ENCODE assay signal across 25 cellular contexts in genomic region chr22:25122136-25122764, GRCh38.
DNase-seq lines count a peak whose midpoint lies in the region; ATAC-seq, FAIRE-seq and TF ChIP-seq lines count a peak whose summit lies in the region.
"Had no signal": no experiment of that assay in that cellular context is flagged by ENCODE, and none has a peak within 500 bp of the region (broad histone marks: within the 10 kb centered on the region; RNA-seq: fewer than 3 reads in every experiment).

No MANE protein-coding gene starts in this region.

- H4K20me1 ChIP-seq in K562 (replicated peaks; ENCODE audit: control insufficient read depth, insufficient read depth, low read length) (no peaks in the 10 kb centered on the region), HepG2 (ENCODE audit: insufficient read depth, low read length) (no peaks in the 10 kb centered on the region)

- in situ Hi-C loops in K562 (cut with MboI) (no loop called here), HepG2 (cut with HindIII; ENCODE audit: extremely low pct_ligation_motif_present, low pct_unique_long_range_greater_than_20kb) (no loop called here)

- no peaks in the 10 kb centered on the region for H3K9me1 ChIP-seq in K562 (ENCODE audit: control insufficient read depth, insufficient read depth, low read length)

- H3K27ac ChIP-seq in K562 (ENCODE audit: extremely low read depth, low read depth, low read length), result no peak overlapping the region
- H3K27ac ChIP-seq in HepG2 (ENCODE audit: extremely low read length, insufficient read depth, low read length), result no peak overlapping the region
- H3K27ac ChIP-seq in vagina, result no peak overlapping the region
- H3K27ac ChIP-seq: SJSA1 had no signal

- peak overlapping the region; percentile 99 for H3K27ac Mint-ChIP-seq in progenitor cell of endocrine pancreas
- H3K27ac Mint-ChIP-seq in activated naive CD4-positive, alpha-beta T cell treated with anti-CD3 and anti-CD28 coated beads for 36 hours, result no peak overlapping the region
- H3K27ac Mint-ChIP-seq: CD4-positive, CD25-positive, alpha-beta regulatory T cell; GM23338; H9 had no signal

- CTCF ChIA-PET in K562 (lab: Yijun Ruan, JAX; ENCODE audit: low intra/inter-chr PET ratio) (no interaction called here), HepG2 (lab: Yijun Ruan, JAX; ENCODE audit: low intra/inter-chr PET ratio, low total read pairs) (no interaction called here)
- CTCF ChIA-PET in activated naive CD4-positive, alpha-beta T cell treated with anti-CD3 and anti-CD28 coated beads for 36 hours (lab: Charles Lee), result no interaction called here

- no peaks in the 10 kb centered on the region for H3K9me3 Mint-ChIP-seq in progenitor cell of endocrine pancreas (ENCODE audit: low read depth)
- H3K9me3 Mint-ChIP-seq in activated naive CD4-positive, alpha-beta T cell treated with anti-CD3 and anti-CD28 coated beads for 36 hours, result no peaks in the 10 kb centered on the region
- H3K9me3 Mint-ChIP-seq: CD4-positive, CD25-positive, alpha-beta regulatory T cell had no signal

- POLR2A ChIA-PET in K562 (lab: Yijun Ruan, JAX), result no interaction called here
- POLR2A ChIA-PET in HepG2 (lab: Yijun Ruan, JAX), result no interaction called here

- ATAC-seq in K562 (no peak), HepG2 (no peak)
- ATAC-seq: GM12878, GM23338, PC-3, Right ventricle myocardium inferior had no signal

- H3K36me3 Mint-ChIP-seq in progenitor cell of endocrine pancreas (ENCODE audit: insufficient read depth), result peaks cover 28% of the 10 kb centered on the region
- peaks cover 3% of the 10 kb centered on the region for H3K36me3 Mint-ChIP-seq in activated naive CD4-positive, alpha-beta T cell treated with anti-CD3 and anti-CD28 coated beads for 36 hours (ENCODE audit: low read depth)
- H3K36me3 Mint-ChIP-seq: CD4-positive, CD25-positive, alpha-beta regulatory T cell had no signal

- WGBS in K562 (ENCODE audit: insufficient coverage, low coverage, missing lambda C conversion rate), result 1% methylated on average over 14 of the region's 14 CpGs
- 98% methylated on average over 14 of the region's 14 CpGs for WGBS in HepG2 (ENCODE audit: low lambda C conversion rate)

- peaks cover 0 to 5% of the 10 kb centered on the region in 2 experiments; a peak in 2 of 5 replicates for H3K27me3 ChIP-seq in K562 (ENCODE audit: control insufficient read depth in 2 of 2, insufficient read depth in 2 of 2, low read length in 2 of 2)
- H3K27me3 ChIP-seq in HepG2 (ENCODE audit: control insufficient read depth in 1 of 2, insufficient read depth in 2 of 2, low read length in 2 of 2), result no peaks in the 10 kb centered on the region
- no peaks in the 10 kb centered on the region for H3K27me3 ChIP-seq in vagina
- H3K27me3 ChIP-seq: SJSA1 had no signal

- TF ChIP-seq CTCF in K562 (IDR thresholded peaks at IDR 0.05 in 2 of 3, conservative IDR thresholded peaks at IDR 0.05 in 1 of 3; ENCODE audit: insufficient read depth in 2 of 3, low read depth in 1 of 3, low read length in 3 of 3), result no peak
- no peak for TF ChIP-seq CTCF in HepG2 (CRISPR knock-in tag; IDR thresholded peaks at IDR 0.05)
- TF ChIP-seq CTCF in progenitor cell of endocrine pancreas (IDR thresholded peaks at IDR 0.05; ENCODE audit: unreplicated experiment), result no peak
- TF ChIP-seq CTCF in vagina (IDR thresholded peaks at IDR 0.05), result no peak

- no peaks in the 10 kb centered on the region for H3K4me1 ChIP-seq in K562 (replicated peaks in 1 of 2; ENCODE audit: control insufficient read depth in 2 of 2, insufficient read depth in 2 of 2, low read length in 2 of 2)
- peaks cover 35% of the 10 kb centered on the region for H3K4me1 ChIP-seq in HepG2 (ENCODE audit: insufficient read depth, low read length)
- peaks cover 30% of the 10 kb centered on the region for H3K4me1 ChIP-seq in vagina
- H3K4me1 ChIP-seq: SJSA1 had no signal

- H3K9ac ChIP-seq in K562 (ENCODE audit: insufficient read depth in 1 of 2, low read depth in 2 of 2, low read length in 2 of 2) (no peak overlapping the region), HepG2 (ENCODE audit: insufficient read depth, low read depth, low read length) (no peak overlapping the region)

- peaks cover 31% of the 10 kb centered on the region for H3K4me1 Mint-ChIP-seq in progenitor cell of endocrine pancreas (ENCODE audit: low read depth)
- H3K4me1 Mint-ChIP-seq in activated naive CD4-positive, alpha-beta T cell treated with anti-CD3 and anti-CD28 coated beads for 36 hours (ENCODE audit: low read depth), result no peaks in the 10 kb centered on the region
- H3K4me1 Mint-ChIP-seq: CD4-positive, CD25-positive, alpha-beta regulatory T cell had no signal

- H3K4me2 ChIP-seq in K562 (ENCODE audit: insufficient read depth, low read length), result no peak overlapping the region
- H3K4me2 ChIP-seq in HepG2 (ENCODE audit: low read depth, low read length), result no peak overlapping the region
- H3K4me2 ChIP-seq: GM23338 had no signal

- TF ChIP-seq POLR2A in K562 (conservative IDR thresholded peaks at IDR 0.05) (no peak), HepG2 (IDR thresholded peaks at IDR 0.05; ENCODE audit: insufficient read depth in 1 of 2, low read depth in 2 of 2, low read length in 2 of 2) (no peak), vagina (IDR thresholded peaks at IDR 0.05) (no peak)

- no TSS peak for BruUV-seq in K562 (replicated peaks; lab: Mats Ljungman, UMichigan)
- no TSS peak for BruUV-seq in HepG2 (replicated peaks; lab: Mats Ljungman, UMichigan)

- H3K4me3 Mint-ChIP-seq in progenitor cell of endocrine pancreas (ENCODE audit: low read depth), result no peak overlapping the region
- no peak overlapping the region for H3K4me3 Mint-ChIP-seq in activated naive CD4-positive, alpha-beta T cell treated with anti-CD3 and anti-CD28 coated beads for 36 hours
- H3K4me3 Mint-ChIP-seq: CD4-positive, CD25-positive, alpha-beta regulatory T cell; GM23338; H9 had no signal

- DNase-seq in NCI-H748 (lab: John Stamatoyannopoulos, UW; ENCODE audit: unreplicated experiment), result peak; percentile 10
- no peak for DNase-seq in NCI-H748 treated with DMSO at 0.1 percent for 48 hours (lab: John Stamatoyannopoulos, UW)
- no peak for DNase-seq in K562 (ENCODE audit: extremely low read depth in 1 of 4, low spot score in 3 of 4)
- DNase-seq in HepG2 (ENCODE audit: low spot score), result no peak
- no peak for DNase-seq in progenitor cell of endocrine pancreas (ENCODE audit: low spot score, unreplicated experiment)
- no peak for DNase-seq in activated naive CD4-positive, alpha-beta T cell treated with anti-CD3 and anti-CD28 coated beads for 36 hours
- DNase-seq in SKM-1 treated with dmso at 0.1 percent for 144 hours (lab: John Stamatoyannopoulos, UW; ENCODE audit: unreplicated experiment), result no peak
- DNase-seq in vagina (ENCODE audit: extremely low spot score in 2 of 2), result no peak
- DNase-seq: CD4-positive, CD25-positive, alpha-beta regulatory T cell; GDM1; H9; MV-4-11; NCI-H1105; NCI-H1436 treated with DMSO at 0.1 percent for 48 hours; NCI-H187 treated with DMSO at 0.1 percent for 48 hours; NCI-H2171 treated with DMSO at 0.1 percent for 48 hours; NCI-H524; NCI-H82; NK-92 treated with Interleukin-12 subunit alpha and Interleukin-12 subunit beta, amount 100 ng/mL, for 24 hours; PC-3 had no signal

- no peaks in the 10 kb centered on the region for H3K9me3 ChIP-seq in K562 (replicated peaks; ENCODE audit: control insufficient read depth, insufficient read depth, low read depth, low read length)
- H3K9me3 ChIP-seq in HepG2 (ENCODE audit: low read length), result no peaks in the 10 kb centered on the region
- no peaks in the 10 kb centered on the region for H3K9me3 ChIP-seq in vagina
- H3K9me3 ChIP-seq: SJSA1 had no signal

- H3K79me2 ChIP-seq in K562 (ENCODE audit: control insufficient read depth, insufficient read depth, low read length) (no peaks in the 10 kb centered on the region), HepG2 (ENCODE audit: insufficient read depth, low read length) (peaks cover 26% of the 10 kb centered on the region)

- no peak for TF ChIP-seq RAD21 in K562 (CRISPR knock-in tag; conservative IDR thresholded peaks at IDR 0.05 in 1 of 2, IDR thresholded peaks at IDR 0.05 in 1 of 2)
- TF ChIP-seq RAD21 in HepG2 (CRISPR knock-in tag; IDR thresholded peaks at IDR 0.05), result no peak

- no peak overlapping the region for H2AFZ ChIP-seq in K562 (ENCODE audit: low read depth, low read length)
- H2AFZ ChIP-seq in HepG2 (ENCODE audit: low read length), result no peak overlapping the region
- H2AFZ ChIP-seq: GM23338 had no signal

- H3K27me3 Mint-ChIP-seq in progenitor cell of endocrine pancreas, result no peaks in the 10 kb centered on the region
- H3K27me3 Mint-ChIP-seq in activated naive CD4-positive, alpha-beta T cell treated with anti-CD3 and anti-CD28 coated beads for 36 hours (ENCODE audit: low read depth), result no peaks in the 10 kb centered on the region
- H3K27me3 Mint-ChIP-seq: CD4-positive, CD25-positive, alpha-beta regulatory T cell had no signal

- FAIRE-seq in K562 (lab: Jason Lieb, UNC), result no peak
- no peak for FAIRE-seq in HepG2 (lab: Jason Lieb, UNC)
- FAIRE-seq: D721Med, GM12878 had no signal

- H3K4me3 ChIP-seq in K562 (no peak overlapping the region), HepG2 (replicated peaks in 1 of 3; ENCODE audit: insufficient read depth in 1 of 3, low read depth in 2 of 3, low read length in 3 of 3) (no peak overlapping the region), vagina (no peak overlapping the region)
- H3K4me3 ChIP-seq: GM12878, GM23338, SJSA1 had no signal

- no peak for TF ChIP-seq EP300 in K562 (IDR thresholded peaks at IDR 0.05; ENCODE audit: low read length)
- no peak for TF ChIP-seq EP300 in HepG2 (IDR thresholded peaks at IDR 0.05; ENCODE audit: low read depth in 2 of 2, low read length in 2 of 2)
- no peak for TF ChIP-seq EP300 in HepG2 (CRISPR knock-in tag; IDR thresholded peaks at IDR 0.05; ENCODE audit: borderline replicate concordance)

- intact Hi-C loops in K562 (cut with micrococcal nuclease) (no loop called here), HepG2 (cut with micrococcal nuclease; ENCODE audit: unreplicated experiment) (loop anchor here (5.0 kb wide), 1 partner anchor 40 kb away; no protein-coding TSS in a partner anchor), vagina (cut with DNase I) (loop anchor here (10.0 kb wide), 1 partner anchor 777 kb away; no protein-coding TSS in a partner anchor)
- intact Hi-C loops in activated naive CD4-positive, alpha-beta T cell treated with anti-CD3 and anti-CD28 coated beads for 36 hours (cut with micrococcal nuclease), result no loop called here

- H3K36me3 ChIP-seq in K562 (ENCODE audit: control insufficient read depth, insufficient read depth, low read length), result no peaks in the 10 kb centered on the region
- H3K36me3 ChIP-seq in HepG2 (replicated peaks in 1 of 2; ENCODE audit: control insufficient read depth in 1 of 2, insufficient read depth in 2 of 2, low read length in 2 of 2), result peaks cover 4 to 11% of the 10 kb centered on the region in 2 experiments; a peak in 3 of 5 replicates
- no peaks in the 10 kb centered on the region for H3K36me3 ChIP-seq in vagina
- H3K36me3 ChIP-seq: SJSA1 had no signal

TF ChIP-seq in K562, 482 proteins besides CTCF, POLR2A, EP300 and RAD21 (continues in another document):
- TF ChIP-seq POLR2B (IDR thresholded peaks at IDR 0.05; ENCODE audit: low read depth, partially characterized antibody) (no peak), CTBP1 (IDR thresholded peaks at IDR 0.05; ENCODE audit: borderline replicate concordance) (no peak), PPARD (CRISPR knock-in tag; IDR thresholded peaks at IDR 0.05) (no peak)

TF ChIP-seq in HepG2, 621 proteins besides CTCF, POLR2A, EP300 and RAD21 (continues in another document):
- TF ChIP-seq ZNF17 (CRISPR knock-in tag; IDR thresholded peaks at IDR 0.05) (no peak), ZFY (CRISPR knock-in tag; IDR thresholded peaks at IDR 0.05) (no peak), CHCHD3 (CRISPR knock-in tag; IDR thresholded peaks at IDR 0.05) (no peak)

Comparison
In these comparisons a context has a peak if more than half of its experiments do, and no peak if none do; other contexts are left out.
1. intact Hi-C loops: an anchor here in HepG2 (5.0 kb wide) and vagina (10.0 kb wide); none called in K562 and activated naive CD4-positive, alpha-beta T cell treated with anti-CD3 and anti-CD28 coated beads for 36 hours.